Comparison of ENCODE assay signal across 8 cellular contexts in the genomic region with DNA sequence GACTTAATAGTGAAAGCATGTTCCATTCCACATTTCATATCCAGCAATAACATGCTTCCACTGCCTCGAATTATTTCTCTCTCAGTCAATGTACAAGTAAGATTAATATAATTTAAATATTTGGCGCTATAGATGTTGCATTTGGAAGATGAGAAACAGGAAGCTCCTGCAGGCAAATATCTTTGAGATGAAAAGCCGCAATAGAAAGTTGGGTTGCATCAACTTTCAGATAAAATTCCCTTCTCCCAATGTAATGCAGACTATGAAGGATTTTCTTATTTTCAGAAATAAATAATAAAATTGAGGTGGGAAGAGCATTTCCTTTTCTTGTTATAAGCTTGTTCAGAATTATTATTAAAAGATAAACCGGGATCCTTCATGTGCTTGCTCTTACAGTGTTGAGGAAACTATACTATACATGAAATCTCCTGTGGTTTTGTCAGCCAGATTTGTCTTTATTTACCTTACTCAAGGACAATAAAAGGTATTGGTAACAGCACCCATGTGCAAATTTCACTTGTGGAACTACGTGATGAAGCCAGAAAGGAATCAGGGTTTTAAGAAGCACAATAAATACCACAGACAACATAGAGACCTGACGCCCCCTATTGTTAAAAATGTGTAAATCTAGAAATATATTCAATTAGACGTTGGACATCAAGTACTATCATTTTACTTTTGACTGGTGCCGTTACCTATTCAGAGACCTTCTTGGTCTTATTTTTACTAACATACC.
DNase-seq lines count a peak whose midpoint lies in the region; ATAC-seq and TF ChIP-seq lines count a peak whose summit lies in the region.

No MANE protein-coding gene starts in this region.

- H3K4me3 ChIP-seq in PC-9, result no peak overlapping the region

- H3K36me3 ChIP-seq in PC-9 (ENCODE audit: low read depth), result no peaks in the 10 kb centered on the region

- in situ Hi-C loops in GM13977 (cut with MboI; ENCODE audit: low pct_unique_long_range_greater_than_20kb, low sequenced_read_pairs, unreplicated experiment), result no loop called here

- H3K79me2 ChIP-seq in PC-9 (ENCODE audit: low read depth), result no peaks in the 10 kb centered on the region

- H3K9me3 ChIP-seq in PC-9 (ENCODE audit: insufficient read depth, low read depth), result no peaks in the 10 kb centered on the region

- H4K20me1 ChIP-seq in PC-9 (ENCODE audit: insufficient read depth), result no peaks in the 10 kb centered on the region

- CTCF ChIA-PET in PC-9 (lab: Charles Lee), result no interaction called here

- intact Hi-C loops in PC-9 (cut with micrococcal nuclease; ENCODE audit: unreplicated experiment), result no loop called here

- no peaks in the 10 kb centered on the region for H3K9me2 ChIP-seq in PC-9 (ENCODE audit: insufficient read depth)

- no peak overlapping the region for H3K4me2 ChIP-seq in PC-9

- POLR2A ChIA-PET in PC-9 (lab: Charles Lee; ENCODE audit: unreplicated experiment), result no interaction called here

- no peak for ATAC-seq in GM19023 (IDR thresholded peaks at IDR 0.05; ENCODE audit: unreplicated experiment)
- ATAC-seq in GM21825 (IDR thresholded peaks at IDR 0.05; ENCODE audit: unreplicated experiment), result no peak
- ATAC-seq in HG02840 (IDR thresholded peaks at IDR 0.05; ENCODE audit: low FRiP score, unreplicated experiment), result no peak

- TF ChIP-seq CTCF in 22Rv1 (IDR thresholded peaks at IDR 0.05) (peak; percentile 66), GM13977 (IDR thresholded peaks at IDR 0.05; ENCODE audit: extremely low read depth, insufficient read depth, missing control alignments) (peak; percentile 28), PC-9 (conservative IDR thresholded peaks at IDR 0.05) (peak; percentile 62)

- H3F3A ChIP-seq in PC-9 (ENCODE audit: insufficient read depth, low read depth), result no peaks in the 10 kb centered on the region

- no peaks in the 10 kb centered on the region for H3K27me3 ChIP-seq in PC-9 (ENCODE audit: insufficient read depth, low read depth)

- no peaks in the 10 kb centered on the region for H3K4me1 ChIP-seq in PC-9 (replicated peaks; ENCODE audit: insufficient read depth)

- H3K27ac ChIP-seq in 22Rv1 (no peak overlapping the region), PC-9 (no peak overlapping the region)

- H2AFZ ChIP-seq in PC-9, result no peak overlapping the region; the same call in 1 of the 2 replicates

- BruUV-seq in PC-9 (replicated peaks; lab: Mats Ljungman, UMichigan), result no TSS peak

- DNase-seq in GM13977 (ENCODE audit: low spot score), result peak; percentile 3
- no peak for DNase-seq in PC-9
- DNase-seq in fibroblast of the conjunctiva (ENCODE audit: low read depth), result peak; percentile 41
- DNase-seq in activated CD4-positive, CD25-positive, alpha-beta regulatory T cell treated with anti-CD3 and anti-CD28 coated beads, Interleukin-2, amount 50 U/mL, for 72 hours, result no peak

Comparison
In these comparisons a context has a peak if more than half of its experiments do, and no peak if none do; other contexts are left out.
1. DNase-seq: peak in GM13977 (single experiment) and fibroblast of the conjunctiva (single experiment); none in PC-9 (0 of 2) and activated CD4-positive, CD25-positive, alpha-beta regulatory T cell treated with anti-CD3 and anti-CD28 coated beads, Interleukin-2, amount 50 U/mL, for 72 hours (single experiment).
2. Peak in every context shown above with its lines, with median percentiles within 50 percentile points of each other: CTCF ChIP-seq.